ENCODE assay signal across 24 cellular contexts in genomic region chr17:40015998-40016691, GRCh38. TPM values are rescaled to one million over a fixed set of nuclear protein-coding genes. Genes with fewer than 3 reads are reported as not detected.
A peak's percentile ranks its signal among the peaks of the same experiment; 100 is the strongest.
DNase-seq lines count a peak whose midpoint lies in the region; ATAC-seq, FAIRE-seq and TF ChIP-seq lines count a peak whose summit lies in the region.
"Had no signal": no experiment of that assay in that cellular context is flagged by ENCODE, and none has a peak within 500 bp of the region (broad histone marks: within the 10 kb centered on the region; RNA-seq: fewer than 3 reads in every experiment).

No MANE protein-coding gene starts in this region.

- H3K4me1 ChIP-seq in skeletal muscle satellite cell (ENCODE audit: control insufficient read depth, insufficient read depth, low read length): peaks cover 77% of the 10 kb centered on the region

- DNase-seq in D721Med (ENCODE audit: insufficient read length, low spot score) (peak; percentile 11), RWPE1 (ENCODE audit: low spot score) (no peak), fibroblast of mammary gland (ENCODE audit: low read depth) (no peak)
- no peak for DNase-seq in stimulated activated effector memory CD8-positive, alpha-beta T cell treated with anti-CD3 and anti-CD28 coated beads, Interleukin-12 subunit alpha, Interleukin-12 subunit beta, amount 100 ng/mL, for 72 hours (ENCODE audit: low spot score in 2 of 2)
- DNase-seq: activated CD4-positive, alpha-beta T cell treated with anti-CD3 and anti-CD28 coated beads for 4 hours; CD8-positive, alpha-beta memory T cell; heart left ventricle; left ventricle myocardium inferior; MM.1S; NCI-H1436 treated with DMSO at 0.1 percent for 48 hours; NCI-H69; occipital lobe; stimulated activated CD4-positive, alpha-beta T cell treated with anti-CD3 and anti-CD28 coated beads, Interleukin-1b, Interleukin-23, amount 100 ng/mL, for 48 hours; stimulated activated naive B cell treated with anti-CD40 and anti-IgM and Interleukin-4, amounts not matched to agents 10 μg/mL and 1 μg/mL and 100 μg/mL, for 72 hours; tibial artery had no signal

- H3K4me1 Mint-ChIP-seq in stimulated activated effector memory CD8-positive, alpha-beta T cell treated with anti-CD3 and anti-CD28 coated beads, Interleukin-12 subunit alpha, Interleukin-12 subunit beta, amount 100 ng/mL, for 72 hours: peaks cover 6% of the 10 kb centered on the region

- H3K27me3 ChIP-seq in skeletal muscle satellite cell (ENCODE audit: control insufficient read depth, insufficient read depth, low read length): no peaks in the 10 kb centered on the region
- H3K27me3 ChIP-seq: heart left ventricle, tibial artery had no signal

- no peaks in the 10 kb centered on the region for H3K9me3 ChIP-seq in skeletal muscle satellite cell (replicated peaks; ENCODE audit: low read length)
- H3K9me3 ChIP-seq: heart left ventricle, left ventricle myocardium inferior, tibial artery had no signal

- H3K36me3 Mint-ChIP-seq in stimulated activated effector memory CD8-positive, alpha-beta T cell treated with anti-CD3 and anti-CD28 coated beads, Interleukin-12 subunit alpha, Interleukin-12 subunit beta, amount 100 ng/mL, for 72 hours: peaks cover 19% of the 10 kb centered on the region

- H3K4me3 Mint-ChIP-seq in stimulated activated effector memory CD8-positive, alpha-beta T cell treated with anti-CD3 and anti-CD28 coated beads, Interleukin-12 subunit alpha, Interleukin-12 subunit beta, amount 100 ng/mL, for 72 hours: no peak overlapping the region
- H3K4me3 Mint-ChIP-seq: brain; stimulated activated naive B cell treated with anti-CD40 and anti-IgM and Interleukin-4, amounts not matched to agents 10 μg/mL and 1 μg/mL and 100 μg/mL, for 72 hours had no signal

- peaks cover 27% of the 10 kb centered on the region for H3K36me3 ChIP-seq in skeletal muscle satellite cell (ENCODE audit: insufficient read depth, low read length)

- H3K4me3 ChIP-seq in fibroblast of mammary gland (ENCODE audit: control insufficient read depth, low read depth, low read length): peak overlapping the region; percentile 31
- H3K4me3 ChIP-seq in skeletal muscle satellite cell (ENCODE audit: low read length): peak overlapping the region; percentile 72
- H3K4me3 ChIP-seq: heart left ventricle, left ventricle myocardium inferior, tibial artery had no signal

- POLR2A ChIA-PET in RWPE1 (lab: Yijun Ruan, JAX; ENCODE audit: low non-redundant PET): no interaction called here

- no peaks in the 10 kb centered on the region for H3K9me3 Mint-ChIP-seq in stimulated activated effector memory CD8-positive, alpha-beta T cell treated with anti-CD3 and anti-CD28 coated beads, Interleukin-12 subunit alpha, Interleukin-12 subunit beta, amount 100 ng/mL, for 72 hours
- H3K9me3 Mint-ChIP-seq: activated T-helper 2 cell treated with anti-CD3 and anti-CD28 coated beads, Interferon-gamma antibody, Interleukin-2, Interleukin-4, amounts not matched to agents 10 μg/mL and 5 μg/mL and 100 μg/mL, durations not matched to agents 14 hours and 24 hours and 36 hours; CD8-positive, alpha-beta memory T cell; stimulated activated naive B cell treated with anti-CD40 and anti-IgM and Interleukin-4, amounts not matched to agents 10 μg/mL and 1 μg/mL and 100 μg/mL, for 72 hours had no signal

- H3K27ac Mint-ChIP-seq in stimulated activated effector memory CD8-positive, alpha-beta T cell treated with anti-CD3 and anti-CD28 coated beads, Interleukin-12 subunit alpha, Interleukin-12 subunit beta, amount 100 ng/mL, for 72 hours: no peak overlapping the region
- H3K27ac Mint-ChIP-seq: activated T-helper 2 cell treated with anti-CD3 and anti-CD28 coated beads, Interferon-gamma antibody, Interleukin-2, Interleukin-4, amounts not matched to agents 10 μg/mL and 5 μg/mL and 100 μg/mL, durations not matched to agents 14 hours and 24 hours and 36 hours; CD8-positive, alpha-beta memory T cell had no signal

- TF ChIP-seq CTCF in D721Med (IDR thresholded peaks at IDR 0.05; ENCODE audit: insufficient read depth, missing control alignments): no peak
- no peak for TF ChIP-seq CTCF in RWPE1 (conservative IDR thresholded peaks at IDR 0.05; ENCODE audit: low read depth)
- no peak for TF ChIP-seq CTCF in fibroblast of mammary gland (conservative IDR thresholded peaks at IDR 0.05; ENCODE audit: control insufficient read depth, insufficient read depth, low read depth, low read length)

- H3K9ac ChIP-seq in skeletal muscle satellite cell (ENCODE audit: low read depth, low read length): peak overlapping the region; percentile 87

- CTCF ChIA-PET in RWPE1 (lab: Yijun Ruan, JAX): interaction anchor here (0.5 to 4.1 kb wide), 3 partner anchors 10 to 1131 kb away, joined by 4 to 57 read pairs (median 7); no protein-coding TSS in a partner anchor

- no peak for ATAC-seq in HG03439 (IDR thresholded peaks at IDR 0.05; ENCODE audit: unreplicated experiment)
- ATAC-seq in HG02885 (IDR thresholded peaks at IDR 0.05; ENCODE audit: poor library complexity, unreplicated experiment): no peak
- ATAC-seq in GM18907 (IDR thresholded peaks at IDR 0.05; ENCODE audit: unreplicated experiment): no peak
- no peak for ATAC-seq in stimulated activated effector memory CD8-positive, alpha-beta T cell treated with anti-CD3 and anti-CD28 coated beads, Interleukin-12 subunit alpha, Interleukin-12 subunit beta, amount 100 ng/mL, for 72 hours
- ATAC-seq: heart left ventricle; sciatic nerve; stimulated activated naive B cell treated with anti-CD40 and anti-IgM and Interleukin-4, amounts not matched to agents 10 μg/mL and 1 μg/mL and 100 μg/mL, for 72 hours had no signal

- FAIRE-seq in D721Med (lab: Jason Lieb, UNC): no peak
- FAIRE-seq: colon, endometrium had no signal

- peak overlapping the region; percentile 94 for H3K4me2 ChIP-seq in skeletal muscle satellite cell (ENCODE audit: low read length)

- H3K27ac ChIP-seq in RWPE1: peak overlapping the region; percentile 99
- H3K27ac ChIP-seq: tibial artery had no signal

RNA-seq across cellular contexts. Expression of gene CSF3, which starts 0.9 kb away (rescaled TPM):
- 6.8 and 15.1 TPM in 2 replicates for total RNA-seq in skeletal muscle satellite cell (2012; rRNA removed)
- total RNA-seq: activated T-helper 2 cell treated with anti-CD3 and anti-CD28 coated beads, Interferon-gamma antibody, Interleukin-2, Interleukin-4, amounts not matched to agents 10 μg/mL and 5 μg/mL and 100 μg/mL, durations not matched to agents 14 hours and 24 hours and 36 hours; CD8-positive, alpha-beta memory T cell; left ventricle myocardium inferior had no signal

RNA-seq across cellular contexts. Expression of gene PSMD3, which starts 35.5 kb away (rescaled TPM):
- total RNA-seq in skeletal muscle satellite cell (2012; rRNA removed): 133 and 148 TPM in 2 replicates

RNA-seq across cellular contexts. Expression of gene MED24, which starts 38.1 kb away (rescaled TPM):
- total RNA-seq in skeletal muscle satellite cell (2012; rRNA removed): 52.7 and 58.3 TPM in 2 replicates

RNA-seq across cellular contexts. Expression of gene THRA, which starts 46.6 kb away (rescaled TPM):
- total RNA-seq in skeletal muscle satellite cell (2012; rRNA removed): 18.8 and 22.6 TPM in 2 replicates

RNA-seq across cellular contexts. Expression of gene GSDMA, which starts 53.3 kb away (rescaled TPM):
- total RNA-seq in skeletal muscle satellite cell (2012; rRNA removed): 0.22 TPM in 1 of 2 replicates, not detected in the other
- total RNA-seq: CD8-positive, alpha-beta memory T cell; occipital lobe had no signal
